ENCODE assay signal across 8 cellular contexts in genomic region chr1:42952353-42953001, GRCh38. TPM values are rescaled to one million over a fixed set of nuclear protein-coding genes. Genes with fewer than 3 reads are reported as not detected.
DNase-seq lines count a peak whose midpoint lies in the region; ATAC-seq and TF ChIP-seq lines count a peak whose summit lies in the region.

No MANE protein-coding gene starts in this region.

- DNase-seq in DND-41 (peak; percentile 38), OCI-M1 (lab: John Stamatoyannopoulos, UW) (peak; percentile 46), epithelial cell of prostate (ENCODE audit: low read depth, low spot score) (no peak), inferior parietal cortex (ENCODE audit: extremely low spot score) (no peak), MG63 (no peak), SHP77 (lab: John Stamatoyannopoulos, UW) (no peak)

- H3K4me3 ChIP-seq in DND-41 (ENCODE audit: low read depth in 1 of 2, low read length in 2 of 2) (no peak overlapping the region), urinary bladder (ENCODE audit: low read depth, low read length) (no peak overlapping the region), MG63 (no peak overlapping the region)

- H2AFZ ChIP-seq in DND-41 (ENCODE audit: low read depth, low read length) = no peak overlapping the region

- peaks cover 93% of the 10 kb centered on the region for H4K20me1 ChIP-seq in DND-41 (ENCODE audit: insufficient read depth, low read length)

- TF ChIP-seq CTCF in DND-41 (IDR thresholded peaks at IDR 0.05; ENCODE audit: borderline replicate concordance, extremely low read depth, low read length, poor library complexity, severe bottlenecking) = no peak

- 0 out of 2 replicates have a peak overlapping the region, but pooled peaks have one; percentile 15 for H3K27ac ChIP-seq in DND-41 (ENCODE audit: low read length)
- H3K27ac ChIP-seq in epithelial cell of prostate = peak overlapping the region; percentile 98
- H3K27ac ChIP-seq in urinary bladder (ENCODE audit: low read depth) = peak overlapping the region; percentile 30

- H3K9me3 ChIP-seq in DND-41 (ENCODE audit: insufficient read depth, low read length, severe bottlenecking) (no peaks in the 10 kb centered on the region), MG63 (no peaks in the 10 kb centered on the region)

- peaks cover 97% of the 10 kb centered on the region for H3K79me2 ChIP-seq in DND-41 (ENCODE audit: insufficient read depth, low read length)

- H3K4me2 ChIP-seq in DND-41 (ENCODE audit: insufficient read depth, low read length) = peak overlapping the region; percentile 32; the same call in 1 of the 2 replicates

- peaks cover 50% of the 10 kb centered on the region for H3K4me1 ChIP-seq in DND-41 (ENCODE audit: insufficient read depth, low read length)
- H3K4me1 ChIP-seq in urinary bladder (ENCODE audit: insufficient read depth) = peaks cover 2% of the 10 kb centered on the region

- peaks cover 84% of the 10 kb centered on the region for H3K36me3 ChIP-seq in DND-41 (ENCODE audit: insufficient read depth, low read length)
- no peaks in the 10 kb centered on the region for H3K36me3 ChIP-seq in urinary bladder (ENCODE audit: insufficient read depth)
- peaks cover 53% of the 10 kb centered on the region for H3K36me3 ChIP-seq in MG63

- WGBS in urinary bladder = 84% methylated on average over 10 of the region's 10 CpGs

- ATAC-seq in DND-41 (ENCODE audit: insufficient read depth, low read depth) (peak; percentile 62), GM21390 (IDR thresholded peaks at IDR 0.05; ENCODE audit: unreplicated experiment) (peak; percentile 49)

- H3K9ac ChIP-seq in DND-41 (ENCODE audit: low read depth, low read length) = no peak overlapping the region; the same call in 1 of the 2 replicates

- H3K27me3 ChIP-seq in DND-41 (ENCODE audit: insufficient read depth, low read length, poor library complexity) (no peaks in the 10 kb centered on the region), MG63 (no peaks in the 10 kb centered on the region)

RNA-seq across cellular contexts. Expression of gene SLC2A1, which starts 6.2 kb away (rescaled TPM):
- total RNA-seq in urinary bladder = 78.5 TPM
- 56.1 TPM for polyA plus RNA-seq in urinary bladder
- 70.3 and 127 TPM in 2 replicates for total RNA-seq in MG63 (2014; rRNA removed; shearing (Covaris generic); ENCODE audit: low replicate concordance)

Comparison
In these comparisons a context has a peak if more than half of its experiments do, and no peak if none do; other contexts are left out.
1. DNase-seq: peak in DND-41 (single experiment) and OCI-M1 (single experiment); none in epithelial cell of prostate (single experiment), inferior parietal cortex (single experiment), MG63 (single experiment) and SHP77 (0 of 2).
2. H3K27ac ChIP-seq: peak in every context shown above with its lines; median percentile 98 in epithelial cell of prostate; 30 in urinary bladder; 15 in DND-41.